In the genomic region with DNA sequence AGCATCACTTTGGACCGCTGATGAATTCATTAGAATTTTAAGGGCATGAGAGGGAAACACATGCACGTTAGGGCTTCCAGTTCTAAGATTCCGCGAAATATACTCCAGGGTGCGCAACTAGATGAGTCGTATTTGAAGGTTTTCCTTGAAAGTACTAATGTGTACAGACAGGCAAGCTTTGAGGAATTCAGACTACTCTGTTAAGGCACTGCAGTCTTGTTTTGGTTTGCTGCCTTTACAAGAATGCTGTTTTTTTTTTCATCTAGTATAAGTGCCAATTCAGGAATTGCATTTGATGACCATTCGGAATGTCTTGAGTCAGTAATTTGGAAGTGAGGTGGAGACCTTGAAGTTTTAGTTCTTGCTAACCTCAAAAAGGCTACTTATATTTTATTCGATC, we compare ENCODE assay signal across 27 cellular contexts. TPM values are rescaled to one million over a fixed set of nuclear protein-coding genes. Genes with fewer than 3 reads are reported as not detected.
DNase-seq lines count a peak whose midpoint lies in the region; ATAC-seq, FAIRE-seq and TF ChIP-seq lines count a peak whose summit lies in the region.
"Had no signal": no experiment of that assay in that cellular context is flagged by ENCODE, and none has a peak within 500 bp of the region (broad histone marks: within the 10 kb centered on the region; RNA-seq: fewer than 3 reads in every experiment).

No MANE protein-coding gene starts in this region.

- no peaks in the 10 kb centered on the region for H4K20me1 ChIP-seq in HepG2 (ENCODE audit: insufficient read depth, low read length)

- TF ChIP-seq CTCF in HepG2 (CRISPR knock-in tag; IDR thresholded peaks at IDR 0.05) = no peak
- no peak for TF ChIP-seq CTCF in right lobe of liver (IDR thresholded peaks at IDR 0.05)

- H3K4me1 ChIP-seq in HepG2 (ENCODE audit: insufficient read depth, low read length) (no peaks in the 10 kb centered on the region), right lobe of liver (no peaks in the 10 kb centered on the region)
- H3K4me1 ChIP-seq: ascending aorta, testis had no signal

- FAIRE-seq in HepG2 (lab: Jason Lieb, UNC) = no peak

- H3K27me3 Mint-ChIP-seq in activated T-helper 1 cell treated with anti-CD3 and anti-CD28 coated beads, Interleukin-12 subunit alpha, Interleukin-12 subunit beta, Interleukin-2, Interleukin-4 antibody, amounts not matched to agents 30 ng/mL and 10 ng/mL and 1 ng/mL, durations not matched to agents 14 hours and 24 hours and 36 hours (ENCODE audit: insufficient read depth) = no peaks in the 10 kb centered on the region
- H3K27me3 Mint-ChIP-seq: activated CD4-positive, alpha-beta T cell treated with anti-CD3 and anti-CD28 coated beads, Interleukin-2, amount 10 ng/mL, durations not matched to agents 7 days and 5 days; stimulated activated naive B cell treated with anti-CD40 and anti-IgM and Interleukin-4, amounts not matched to agents 10 μg/mL and 1 μg/mL and 100 μg/mL, for 72 hours had no signal

- intact Hi-C loops in HepG2 (cut with micrococcal nuclease; ENCODE audit: unreplicated experiment) (no loop called here), right lobe of liver (cut with DNase I) (no loop called here)
- intact Hi-C loops in activated T-helper 1 cell treated with anti-CD3 and anti-CD28 coated beads, Interleukin-12 subunit alpha, Interleukin-12 subunit beta, Interleukin-2, Interleukin-4 antibody, amounts not matched to agents 30 ng/mL and 10 ng/mL and 1 ng/mL, durations not matched to agents 14 hours and 24 hours and 36 hours (cut with micrococcal nuclease) = no loop called here

- peaks cover 58% of the 10 kb centered on the region for H3K36me3 Mint-ChIP-seq in activated T-helper 1 cell treated with anti-CD3 and anti-CD28 coated beads, Interleukin-12 subunit alpha, Interleukin-12 subunit beta, Interleukin-2, Interleukin-4 antibody, amounts not matched to agents 30 ng/mL and 10 ng/mL and 1 ng/mL, durations not matched to agents 14 hours and 24 hours and 36 hours (ENCODE audit: low read depth)

- BruUV-seq in HepG2 (replicated peaks; lab: Mats Ljungman, UMichigan) = no TSS peak

- no peak for TF ChIP-seq RAD21 in HepG2 (CRISPR knock-in tag; IDR thresholded peaks at IDR 0.05)

- no peak overlapping the region for H3K9ac ChIP-seq in HepG2 (ENCODE audit: insufficient read depth, low read depth, low read length)
- H3K9ac ChIP-seq: SK-N-SH had no signal

- ATAC-seq in HepG2 = no peak
- ATAC-seq in right lobe of liver = no peak
- ATAC-seq: stimulated activated naive B cell treated with anti-CD40 and anti-IgM and Interleukin-4, amounts not matched to agents 10 μg/mL and 1 μg/mL and 100 μg/mL, for 72 hours had no signal

- peaks cover 7% of the 10 kb centered on the region for H3K4me1 Mint-ChIP-seq in activated T-helper 1 cell treated with anti-CD3 and anti-CD28 coated beads, Interleukin-12 subunit alpha, Interleukin-12 subunit beta, Interleukin-2, Interleukin-4 antibody, amounts not matched to agents 30 ng/mL and 10 ng/mL and 1 ng/mL, durations not matched to agents 14 hours and 24 hours and 36 hours (ENCODE audit: low read depth)

- H3K4me3 ChIP-seq in HepG2 (replicated peaks in 1 of 3; ENCODE audit: insufficient read depth in 1 of 3, low read depth in 2 of 3, low read length in 3 of 3) (no peak overlapping the region), right lobe of liver (no peak overlapping the region)
- H3K4me3 ChIP-seq: ascending aorta, spleen, testis had no signal

- peak overlapping the region; percentile 2 for H3K27ac Mint-ChIP-seq in activated T-helper 1 cell treated with anti-CD3 and anti-CD28 coated beads, Interleukin-12 subunit alpha, Interleukin-12 subunit beta, Interleukin-2, Interleukin-4 antibody, amounts not matched to agents 30 ng/mL and 10 ng/mL and 1 ng/mL, durations not matched to agents 14 hours and 24 hours and 36 hours
- H3K27ac Mint-ChIP-seq: activated CD4-positive, alpha-beta T cell treated with anti-CD3 and anti-CD28 coated beads, Interleukin-2, amount 10 ng/mL, durations not matched to agents 7 days and 5 days; HFFc6; T-helper 2 cell treated with Interferon-gamma antibody and Interleukin-4, amounts not matched to agents 5 μg/mL and 100 μg/mL, for 36 hours had no signal

- no peak overlapping the region for H3K4me3 Mint-ChIP-seq in activated T-helper 1 cell treated with anti-CD3 and anti-CD28 coated beads, Interleukin-12 subunit alpha, Interleukin-12 subunit beta, Interleukin-2, Interleukin-4 antibody, amounts not matched to agents 30 ng/mL and 10 ng/mL and 1 ng/mL, durations not matched to agents 14 hours and 24 hours and 36 hours
- H3K4me3 Mint-ChIP-seq: activated CD4-positive, alpha-beta T cell treated with anti-CD3 and anti-CD28 coated beads, Interleukin-2, amount 10 ng/mL, durations not matched to agents 7 days and 5 days; HFFc6; stimulated activated naive B cell treated with anti-CD40 and anti-IgM and Interleukin-4, amounts not matched to agents 10 μg/mL and 1 μg/mL and 100 μg/mL, for 72 hours; T-helper 2 cell treated with Interferon-gamma antibody and Interleukin-4, amounts not matched to agents 5 μg/mL and 100 μg/mL, for 36 hours had no signal

- H2AFZ ChIP-seq in HepG2 (ENCODE audit: low read length) = no peak overlapping the region

- H3K79me2 ChIP-seq in HepG2 (ENCODE audit: insufficient read depth, low read length) = no peaks in the 10 kb centered on the region

- CTCF ChIA-PET in HepG2 (lab: Yijun Ruan, JAX; ENCODE audit: low intra/inter-chr PET ratio, low total read pairs) = no interaction called here

- peaks cover 3 to 60% of the 10 kb centered on the region in 2 experiments; a peak in 4 of 5 replicates for H3K36me3 ChIP-seq in HepG2 (replicated peaks in 1 of 2; ENCODE audit: control insufficient read depth in 1 of 2, insufficient read depth in 2 of 2, low read length in 2 of 2)
- peaks cover 0 to 77% (median 34%) of the 10 kb centered on the region in 4 donors for H3K36me3 ChIP-seq in right lobe of liver

- H3K27ac ChIP-seq in HepG2 (ENCODE audit: extremely low read length, insufficient read depth, low read length) (no peak overlapping the region), right lobe of liver (no peak overlapping the region)
- H3K27ac ChIP-seq: ascending aorta, C4-2B, epithelial cell of prostate, spleen, testis had no signal

- no peaks in the 10 kb centered on the region for H3K9me3 Mint-ChIP-seq in activated T-helper 1 cell treated with anti-CD3 and anti-CD28 coated beads, Interleukin-12 subunit alpha, Interleukin-12 subunit beta, Interleukin-2, Interleukin-4 antibody, amounts not matched to agents 30 ng/mL and 10 ng/mL and 1 ng/mL, durations not matched to agents 14 hours and 24 hours and 36 hours
- H3K9me3 Mint-ChIP-seq: activated CD4-positive, alpha-beta T cell treated with anti-CD3 and anti-CD28 coated beads, Interleukin-2, amount 10 ng/mL, durations not matched to agents 7 days and 5 days; HFFc6; stimulated activated naive B cell treated with anti-CD40 and anti-IgM and Interleukin-4, amounts not matched to agents 10 μg/mL and 1 μg/mL and 100 μg/mL, for 72 hours; T-helper 2 cell treated with Interferon-gamma antibody and Interleukin-4, amounts not matched to agents 5 μg/mL and 100 μg/mL, for 36 hours had no signal

- H3K4me2 ChIP-seq in HepG2 (ENCODE audit: low read depth, low read length) = no peak overlapping the region
- H3K4me2 ChIP-seq: SK-N-SH had no signal

- 97% methylated on average over 8 of the region's 8 CpGs for WGBS in HepG2 (ENCODE audit: low lambda C conversion rate)
- 80% methylated on average over 8 of the region's 8 CpGs for WGBS in right lobe of liver (ENCODE audit: insufficient coverage, low coverage, low lambda C conversion rate, missing lambda C conversion rate)

- H3K27me3 ChIP-seq in HepG2 (ENCODE audit: control insufficient read depth in 1 of 2, insufficient read depth in 2 of 2, low read length in 2 of 2) (no peaks in the 10 kb centered on the region), right lobe of liver (no peaks in the 10 kb centered on the region)
- H3K27me3 ChIP-seq: ascending aorta, spleen, testis had no signal

- no peaks in the 10 kb centered on the region for H3K9me3 ChIP-seq in HepG2 (ENCODE audit: low read length)
- H3K9me3 ChIP-seq in right lobe of liver = no peaks in the 10 kb centered on the region
- H3K9me3 ChIP-seq: ascending aorta, SK-N-SH, spleen, testis had no signal

- TF ChIP-seq EP300 in HepG2 (IDR thresholded peaks at IDR 0.05; ENCODE audit: low read depth in 2 of 2, low read length in 2 of 2) (no peak), HepG2 (CRISPR knock-in tag; IDR thresholded peaks at IDR 0.05; ENCODE audit: borderline replicate concordance) (no peak)

- DNase-seq in HepG2 (ENCODE audit: low spot score) (no peak), right lobe of liver (no peak), fibroblast of peridontal ligament (ENCODE audit: extremely low read depth) (peak; percentile 23), EL (no peak), SK-N-DZ (ENCODE audit: low spot score) (no peak), iPS-NIHi11 (ENCODE audit: low spot score) (no peak)
- DNase-seq in activated T-helper 1 cell treated with anti-CD3 and anti-CD28 coated beads, Interleukin-12 subunit alpha, Interleukin-12 subunit beta, Interleukin-2, Interleukin-4 antibody, amounts not matched to agents 30 ng/mL and 10 ng/mL and 1 ng/mL, durations not matched to agents 14 hours and 24 hours and 36 hours (ENCODE audit: low spot score) = no peak
- DNase-seq: activated CD4-positive, alpha-beta T cell treated with anti-CD3 and anti-CD28 coated beads, Interleukin-2, amount 10 ng/mL, durations not matched to agents 7 days and 5 days; cerebellar nuclear complex; effector CD4-positive, alpha-beta T cell; foreskin melanocyte; HFFc6; mesendoderm; NCI-H2081; NCI-H345; NCI-H774; SK-N-SH; spleen; stimulated activated CD4-positive, alpha-beta T cell treated with anti-CD3 and anti-CD28 coated beads, Interleukin-2, amount 100 ng/mL, for 48 hours; stimulated activated naive B cell treated with anti-CD40 and anti-IgM and Interleukin-4, amounts not matched to agents 10 μg/mL and 1 μg/mL and 100 μg/mL, for 72 hours; testis had no signal

- POLR2A ChIA-PET in HepG2 (lab: Yijun Ruan, JAX) = no interaction called here

- in situ Hi-C loops in HepG2 (cut with HindIII; ENCODE audit: extremely low pct_ligation_motif_present, low pct_unique_long_range_greater_than_20kb) = no loop called here

- TF ChIP-seq POLR2A in HepG2 (IDR thresholded peaks at IDR 0.05; ENCODE audit: insufficient read depth in 1 of 2, low read depth in 2 of 2, low read length in 2 of 2) = no peak
- TF ChIP-seq POLR2A in right lobe of liver (IDR thresholded peaks at IDR 0.05) = no peak

RNA-seq across cellular contexts. Expression of a gene that starts 19.1 kb away (rescaled TPM):
- total RNA-seq in HepG2 (2016; rRNA removed; fragmentation: Illumina TruSeq; extraction: Trizol) (27.7 and 31.1 TPM in 2 replicates), right lobe of liver (10 to 100 TPM in 1 of 6 experiments, 1 to 10 TPM in 5; 7.4 to 11.8 (median 9.1) TPM)
- 29.0 and 32.0 TPM in 2 replicates for total RNA-seq in HepG2 (2016; cell fraction: cytosol; rRNA removed; fragmentation: Illumina TruSeq; extraction: Trizol; ENCODE audit: low read depth)
- total RNA-seq in HepG2 (2016; cell fraction: insoluble cytoplasmic fraction; rRNA removed; fragmentation: Illumina TruSeq; extraction: Trizol) = 28.7 and 29.8 TPM in 2 replicates
- total RNA-seq in HepG2 (2016; cell fraction: membrane; rRNA removed; fragmentation: Illumina TruSeq; extraction: Trizol) = 13.4 and 16.4 TPM in 2 replicates
- 49.9 and 50.1 TPM in 2 replicates for total RNA-seq in HepG2 (2016; cell fraction: nucleus; rRNA removed; fragmentation: Illumina TruSeq; extraction: Trizol)
- polyA plus RNA-seq in HepG2 (2011; rRNA removed) = 7.5 and 9.4 TPM in 2 replicates
- 2.2 and 3.0 TPM in 2 replicates for polyA plus RNA-seq in HepG2 (2011; cell fraction: cytosol; rRNA removed)
- polyA plus RNA-seq in HepG2 (2011; cell fraction: nucleus; rRNA removed) = 14.8 and 17.3 TPM in 2 replicates
- 15.2 and 18.1 TPM in 2 replicates for polyA plus RNA-seq in HepG2 (2012)
- 5.3 and 7.1 TPM in 2 replicates for polyA plus RNA-seq in HepG2 (2016; cell fraction: cytosol; fragmentation: Illumina TruSeq; extraction: Trizol; ENCODE audit: low read depth)
- 30.3 and 34.3 TPM in 2 replicates for polyA plus RNA-seq in HepG2 (2016; cell fraction: insoluble cytoplasmic fraction; fragmentation: Illumina TruSeq; extraction: Trizol; ENCODE audit: low read depth)
- polyA plus RNA-seq in HepG2 (2016; cell fraction: membrane; fragmentation: Illumina TruSeq; extraction: Trizol; ENCODE audit: low read depth) = 10.1 and 10.6 TPM in 2 replicates
- 45.5 and 47.6 TPM in 2 replicates for polyA plus RNA-seq in HepG2 (2016; cell fraction: nucleus; fragmentation: Illumina TruSeq; extraction: Trizol; ENCODE audit: insufficient read depth, low read depth)
- 12.0 and 20.5 TPM in 2 replicates for polyA minus RNA-seq in HepG2 (2011; rRNA and poly(A)+ RNA removed; ENCODE audit: low replicate concordance)
- 5.1 and 5.2 TPM in 2 replicates for polyA minus RNA-seq in HepG2 (2011; cell fraction: cytosol; rRNA and poly(A)+ RNA removed)
- polyA minus RNA-seq in HepG2 (2011; cell fraction: nucleus; rRNA and poly(A)+ RNA removed) = 58.9 and 61.8 TPM in 2 replicates
- total RNA-seq in activated T-helper 1 cell treated with anti-CD3 and anti-CD28 coated beads, Interleukin-12 subunit alpha, Interleukin-12 subunit beta, Interleukin-2, Interleukin-4 antibody, amounts not matched to agents 30 ng/mL and 10 ng/mL and 1 ng/mL, durations not matched to agents 14 hours and 24 hours and 36 hours = 52.4 and 53.5 TPM in 2 replicates
- polyA plus RNA-seq in SK-N-DZ (2014; cell fraction: cytosol; rRNA removed) = 32.2 and 32.5 TPM in 2 replicates
- polyA plus RNA-seq in SK-N-DZ (2014; cell fraction: nucleus; rRNA removed) = 99.4 and 100 TPM in 2 replicates

RNA-seq across cellular contexts. Expression of a gene that starts 33.7 kb away (rescaled TPM):
- total RNA-seq in HepG2 (2016; rRNA removed; fragmentation: Illumina TruSeq; extraction: Trizol) = 36.1 and 46.8 TPM in 2 replicates
- total RNA-seq in HepG2 (2016; cell fraction: cytosol; rRNA removed; fragmentation: Illumina TruSeq; extraction: Trizol; ENCODE audit: low read depth) = 31.7 and 32.0 TPM in 2 replicates
- total RNA-seq in HepG2 (2016; cell fraction: insoluble cytoplasmic fraction; rRNA removed; fragmentation: Illumina TruSeq; extraction: Trizol) = 38.2 and 46.1 TPM in 2 replicates
- total RNA-seq in HepG2 (2016; cell fraction: membrane; rRNA removed; fragmentation: Illumina TruSeq; extraction: Trizol) = 21.6 and 24.0 TPM in 2 replicates
- 43.3 and 48.0 TPM in 2 replicates for total RNA-seq in HepG2 (2016; cell fraction: nucleus; rRNA removed; fragmentation: Illumina TruSeq; extraction: Trizol)
- 28.1 and 30.8 TPM in 2 replicates for polyA plus RNA-seq in HepG2 (2011; rRNA removed)
- 18.6 and 27.6 TPM in 2 replicates for polyA plus RNA-seq in HepG2 (2011; cell fraction: cytosol; rRNA removed)
- polyA plus RNA-seq in HepG2 (2011; cell fraction: nucleus; rRNA removed) = 29.6 and 33.5 TPM in 2 replicates
- polyA plus RNA-seq in HepG2 (2012) = 25.7 and 27.6 TPM in 2 replicates
- 6.4 and 6.5 TPM in 2 replicates for polyA plus RNA-seq in HepG2 (2016; cell fraction: cytosol; fragmentation: Illumina TruSeq; extraction: Trizol; ENCODE audit: low read depth)
- polyA plus RNA-seq in HepG2 (2016; cell fraction: insoluble cytoplasmic fraction; fragmentation: Illumina TruSeq; extraction: Trizol; ENCODE audit: low read depth) = 38.3 and 40.1 TPM in 2 replicates
- 10.4 TPM in 2 replicates for polyA plus RNA-seq in HepG2 (2016; cell fraction: membrane; fragmentation: Illumina TruSeq; extraction: Trizol; ENCODE audit: low read depth)
- polyA plus RNA-seq in HepG2 (2016; cell fraction: nucleus; fragmentation: Illumina TruSeq; extraction: Trizol; ENCODE audit: insufficient read depth, low read depth) = 40.2 and 43.4 TPM in 2 replicates
- polyA minus RNA-seq in HepG2 (2011; rRNA and poly(A)+ RNA removed; ENCODE audit: low replicate concordance) = 22.2 and 52.5 TPM in 2 replicates
- polyA minus RNA-seq in HepG2 (2011; cell fraction: cytosol; rRNA and poly(A)+ RNA removed) = 20.3 and 22.6 TPM in 2 replicates
- polyA minus RNA-seq in HepG2 (2011; cell fraction: nucleus; rRNA and poly(A)+ RNA removed) = 136 and 144 TPM in 2 replicates
- 10 to 100 TPM; 21.7 to 32.3 (median 24.1) TPM for total RNA-seq in right lobe of liver
- total RNA-seq in activated T-helper 1 cell treated with anti-CD3 and anti-CD28 coated beads, Interleukin-12 subunit alpha, Interleukin-12 subunit beta, Interleukin-2, Interleukin-4 antibody, amounts not matched to agents 30 ng/mL and 10 ng/mL and 1 ng/mL, durations not matched to agents 14 hours and 24 hours and 36 hours = 36.8 and 42.5 TPM in 2 replicates
- polyA plus RNA-seq in SK-N-DZ (2014; cell fraction: cytosol; rRNA removed) = 59.4 and 66.2 TPM in 2 replicates
- polyA plus RNA-seq in SK-N-DZ (2014; cell fraction: nucleus; rRNA removed) = 97.9 and 136 TPM in 2 replicates

RNA-seq across cellular contexts. Expression of a gene that starts 35.7 kb away (rescaled TPM):
- not detected in 2 replicates for total RNA-seq in HepG2 (2016; rRNA removed; fragmentation: Illumina TruSeq; extraction: Trizol)
- not detected in 2 replicates for total RNA-seq in HepG2 (2016; cell fraction: cytosol; rRNA removed; fragmentation: Illumina TruSeq; extraction: Trizol; ENCODE audit: low read depth)
- total RNA-seq in HepG2 (2016; cell fraction: insoluble cytoplasmic fraction; rRNA removed; fragmentation: Illumina TruSeq; extraction: Trizol) = not detected in 2 replicates
- total RNA-seq in HepG2 (2016; cell fraction: membrane; rRNA removed; fragmentation: Illumina TruSeq; extraction: Trizol) = not detected in 2 replicates
- not detected in 2 replicates for total RNA-seq in HepG2 (2016; cell fraction: nucleus; rRNA removed; fragmentation: Illumina TruSeq; extraction: Trizol)
- polyA plus RNA-seq in HepG2 (2011; rRNA removed) = not detected in 2 replicates
- not detected in 2 replicates for polyA plus RNA-seq in HepG2 (2011; cell fraction: cytosol; rRNA removed)
- polyA plus RNA-seq in HepG2 (2011; cell fraction: nucleus; rRNA removed) = not detected in 2 replicates
- not detected in 2 replicates for polyA plus RNA-seq in HepG2 (2012)
- polyA plus RNA-seq in HepG2 (2016; cell fraction: cytosol; fragmentation: Illumina TruSeq; extraction: Trizol; ENCODE audit: low read depth) = not detected in 2 replicates
- polyA plus RNA-seq in HepG2 (2016; cell fraction: insoluble cytoplasmic fraction; fragmentation: Illumina TruSeq; extraction: Trizol; ENCODE audit: low read depth) = not detected in 2 replicates
- polyA plus RNA-seq in HepG2 (2016; cell fraction: membrane; fragmentation: Illumina TruSeq; extraction: Trizol; ENCODE audit: low read depth) = not detected in 2 replicates
- polyA plus RNA-seq in HepG2 (2016; cell fraction: nucleus; fragmentation: Illumina TruSeq; extraction: Trizol; ENCODE audit: insufficient read depth, low read depth) = not detected in 2 replicates
- polyA minus RNA-seq in HepG2 (2011; rRNA and poly(A)+ RNA removed; ENCODE audit: low replicate concordance) = not detected in 2 replicates
- polyA minus RNA-seq in HepG2 (2011; cell fraction: cytosol; rRNA and poly(A)+ RNA removed) = not detected in 2 replicates
- polyA minus RNA-seq in HepG2 (2011; cell fraction: nucleus; rRNA and poly(A)+ RNA removed) = not detected in 2 replicates
- total RNA-seq in right lobe of liver = not detected
- 0.12 TPM in 1 of 2 replicates, not detected in the other for total RNA-seq in activated T-helper 1 cell treated with anti-CD3 and anti-CD28 coated beads, Interleukin-12 subunit alpha, Interleukin-12 subunit beta, Interleukin-2, Interleukin-4 antibody, amounts not matched to agents 30 ng/mL and 10 ng/mL and 1 ng/mL, durations not matched to agents 14 hours and 24 hours and 36 hours
- not detected in 2 replicates for polyA plus RNA-seq in SK-N-DZ (2014; cell fraction: cytosol; rRNA removed)
- polyA plus RNA-seq in SK-N-DZ (2014; cell fraction: nucleus; rRNA removed) = 0.14 TPM in 1 of 2 replicates, not detected in the other
- total RNA-seq: activated CD4-positive, alpha-beta T cell treated with anti-CD3 and anti-CD28 coated beads, Interleukin-2, amount 10 ng/mL, durations not matched to agents 7 days and 5 days; ascending aorta; HFFc6; myocyte had no signal
- polyA plus RNA-seq: AG04450, SK-N-SH had no signal
